ENCODE assay signal across 30 cellular contexts in genomic region chr3:13710251-13710650, GRCh38.
DNase-seq lines count a peak whose midpoint lies in the region; ATAC-seq and TF ChIP-seq lines count a peak whose summit lies in the region.
"Had no signal": no experiment of that assay in that cellular context is flagged by ENCODE, and none has a peak within 500 bp of the region (broad histone marks: within the 10 kb centered on the region; RNA-seq: fewer than 3 reads in every experiment).

No MANE protein-coding gene starts in this region.

- CTCF ChIA-PET in activated CD4-positive, alpha-beta T cell treated with anti-CD3 and anti-CD28 coated beads, Interleukin-2, amount 10 ng/mL, durations not matched to agents 7 days and 5 days (lab: Charles Lee), result no interaction called here

- H3K36me3 ChIP-seq in ovary (no peaks in the 10 kb centered on the region), vagina (no peaks in the 10 kb centered on the region)
- H3K36me3 ChIP-seq: ascending aorta, cardiac muscle cell had no signal

- H3K27me3 ChIP-seq in ovary (no peaks in the 10 kb centered on the region), vagina (no peaks in the 10 kb centered on the region)
- H3K27me3 ChIP-seq: ascending aorta, cardiac muscle cell had no signal

- H3K4me3 Mint-ChIP-seq in activated CD4-positive, alpha-beta T cell treated with anti-CD3 and anti-CD28 coated beads, Interleukin-2, amount 10 ng/mL, durations not matched to agents 7 days and 5 days, result no peak overlapping the region
- no peak overlapping the region for H3K4me3 Mint-ChIP-seq in natural killer cell treated with Interleukin-12 subunit alpha and Interleukin-12 subunit beta and Interleukin-15 and Interleukin-18, amount 100 ng/mL, for 72 hours
- H3K4me3 Mint-ChIP-seq in natural killer cell, result no peak overlapping the region
- H3K4me3 Mint-ChIP-seq: activated naive CD8-positive, alpha-beta T cell treated with anti-CD3 and anti-CD28 coated beads for 36 hours; activated T-helper 1 cell treated with anti-CD3 and anti-CD28 coated beads, Interleukin-12 subunit alpha, Interleukin-12 subunit beta, Interleukin-2, Interleukin-4 antibody, amounts not matched to agents 30 ng/mL and 10 ng/mL and 1 ng/mL, durations not matched to agents 14 hours and 24 hours and 36 hours; GM23338; HFFc6; stimulated activated naive B cell treated with anti-CD40 and anti-IgM and Interleukin-4, amounts not matched to agents 10 μg/mL and 1 μg/mL and 100 μg/mL, for 72 hours; T-helper 2 cell treated with Interferon-gamma antibody and Interleukin-4, amounts not matched to agents 5 μg/mL and 100 μg/mL, for 36 hours had no signal

- no peak for ATAC-seq in natural killer cell treated with Interleukin-12 subunit alpha and Interleukin-12 subunit beta and Interleukin-15 and Interleukin-18, amount 100 ng/mL, for 72 hours
- ATAC-seq in natural killer cell, result no peak
- ATAC-seq in GM18909 (IDR thresholded peaks at IDR 0.05; ENCODE audit: poor library complexity, unreplicated experiment), result no peak
- no peak for ATAC-seq in GM18873 (IDR thresholded peaks at IDR 0.05; ENCODE audit: low FRiP score, unreplicated experiment)
- ATAC-seq: esophagus mucosa; GM23338; Panc1; stimulated activated naive B cell treated with anti-CD40 and anti-IgM and Interleukin-4, amounts not matched to agents 10 μg/mL and 1 μg/mL and 100 μg/mL, for 72 hours had no signal

- H3K4me1 Mint-ChIP-seq in activated CD4-positive, alpha-beta T cell treated with anti-CD3 and anti-CD28 coated beads, Interleukin-2, amount 10 ng/mL, durations not matched to agents 7 days and 5 days, result no peaks in the 10 kb centered on the region
- H3K4me1 Mint-ChIP-seq in natural killer cell treated with Interleukin-12 subunit alpha and Interleukin-12 subunit beta and Interleukin-15 and Interleukin-18, amount 100 ng/mL, for 72 hours (ENCODE audit: low read depth in 2 of 2), result no peaks in the 10 kb centered on the region
- no peaks in the 10 kb centered on the region for H3K4me1 Mint-ChIP-seq in natural killer cell
- H3K4me1 Mint-ChIP-seq: activated naive CD8-positive, alpha-beta T cell treated with anti-CD3 and anti-CD28 coated beads for 36 hours; GM23338; naive B cell; stimulated activated naive B cell treated with anti-CD40 and anti-IgM and Interleukin-4, amounts not matched to agents 10 μg/mL and 1 μg/mL and 100 μg/mL, for 72 hours had no signal

- intact Hi-C loops in natural killer cell (cut with micrococcal nuclease), result no loop called here
- intact Hi-C loops in ovary (cut with DNase I), result no loop called here
- intact Hi-C loops in vagina (cut with DNase I), result no loop called here

- H3K36me3 Mint-ChIP-seq in activated CD4-positive, alpha-beta T cell treated with anti-CD3 and anti-CD28 coated beads, Interleukin-2, amount 10 ng/mL, durations not matched to agents 7 days and 5 days (ENCODE audit: low read depth), result no peaks in the 10 kb centered on the region
- H3K36me3 Mint-ChIP-seq in natural killer cell treated with Interleukin-12 subunit alpha and Interleukin-12 subunit beta and Interleukin-15 and Interleukin-18, amount 100 ng/mL, for 72 hours, result no peaks in the 10 kb centered on the region
- no peaks in the 10 kb centered on the region for H3K36me3 Mint-ChIP-seq in natural killer cell

- TF ChIP-seq CTCF in natural killer cell (IDR thresholded peaks at IDR 0.05) (no peak), ovary (IDR thresholded peaks at IDR 0.05) (no peak), vagina (IDR thresholded peaks at IDR 0.05) (no peak)

- H3K9me3 ChIP-seq in ovary (no peaks in the 10 kb centered on the region), vagina (no peaks in the 10 kb centered on the region)
- H3K9me3 ChIP-seq: ascending aorta had no signal

- H3K4me3 ChIP-seq in ovary (no peak overlapping the region), vagina (no peak overlapping the region)
- H3K4me3 ChIP-seq: ascending aorta, cardiac muscle cell, GM23338 had no signal

- H3K4me1 ChIP-seq in ovary (ENCODE audit: insufficient read depth) (no peaks in the 10 kb centered on the region), vagina (no peaks in the 10 kb centered on the region)
- H3K4me1 ChIP-seq: ascending aorta had no signal

- 46 to 69% (median 58%) methylated on average over 3 of the region's 3 CpGs for WGBS in ovary, 3 donors

- TF ChIP-seq POLR2A in ovary (IDR thresholded peaks at IDR 0.05), result no peak
- TF ChIP-seq POLR2A in vagina (IDR thresholded peaks at IDR 0.05), result no peak

- TF ChIP-seq EP300 in ovary (IDR thresholded peaks at IDR 0.05), result no peak

- peak; percentile 3 for DNase-seq in activated CD4-positive, alpha-beta T cell treated with anti-CD3 and anti-CD28 coated beads, Interleukin-2, amount 10 ng/mL, durations not matched to agents 7 days and 5 days
- DNase-seq in activated CD4-positive, alpha-beta T cell treated with anti-CD3 and anti-CD28 coated beads, Interleukin-2, amount 50 U/mL, for 1 hour, result no peak
- peak; percentile 58 for DNase-seq in natural killer cell treated with Interleukin-12 subunit alpha and Interleukin-12 subunit beta and Interleukin-15 and Interleukin-18, amount 100 ng/mL, for 72 hours (ENCODE audit: low spot score)
- DNase-seq in natural killer cell, result no peak
- peak in 3 of 5 donors; percentile 1 to 7 (median 2) for DNase-seq in ovary
- peak; percentile 34 to 37 for DNase-seq in vagina (ENCODE audit: extremely low spot score in 2 of 2)
- DNase-seq: activated CD4-positive, alpha-beta T cell treated with anti-CD3 and anti-CD28 coated beads for 4 hours; activated naive CD8-positive, alpha-beta T cell treated with anti-CD3 and anti-CD28 coated beads for 36 hours; cortex of kidney; DMS79; foreskin fibroblast; HFFc6; midbrain; naive B cell; NCI-H1694 treated with DMSO at 0.1 percent for 48 hours; NCI-H446 treated with DMSO at 0.1 percent for 48 hours; NCI-H774; nucleus accumbens; SHP77 treated with DMSO at 0.1 percent for 48 hours; stimulated activated naive B cell treated with anti-CD40 and anti-IgM and Interleukin-4, amounts not matched to agents 10 μg/mL and 1 μg/mL and 100 μg/mL, for 72 hours had no signal

- peaks cover 36% of the 10 kb centered on the region for H3K9me3 Mint-ChIP-seq in activated CD4-positive, alpha-beta T cell treated with anti-CD3 and anti-CD28 coated beads, Interleukin-2, amount 10 ng/mL, durations not matched to agents 7 days and 5 days
- peaks cover 14% of the 10 kb centered on the region for H3K9me3 Mint-ChIP-seq in natural killer cell treated with Interleukin-12 subunit alpha and Interleukin-12 subunit beta and Interleukin-15 and Interleukin-18, amount 100 ng/mL, for 72 hours
- peaks cover 0 to 2% of the 10 kb centered on the region in 2 donors for H3K9me3 Mint-ChIP-seq in natural killer cell

- no peaks in the 10 kb centered on the region for H3K27me3 Mint-ChIP-seq in activated CD4-positive, alpha-beta T cell treated with anti-CD3 and anti-CD28 coated beads, Interleukin-2, amount 10 ng/mL, durations not matched to agents 7 days and 5 days
- peaks cover 39 to 42% of the 10 kb centered on the region in 2 donors for H3K27me3 Mint-ChIP-seq in natural killer cell treated with Interleukin-12 subunit alpha and Interleukin-12 subunit beta and Interleukin-15 and Interleukin-18, amount 100 ng/mL, for 72 hours
- peaks cover 41 to 60% of the 10 kb centered on the region in 2 donors for H3K27me3 Mint-ChIP-seq in natural killer cell (ENCODE audit: low read depth in 2 of 2)

- POLR2A ChIA-PET in activated CD4-positive, alpha-beta T cell treated with anti-CD3 and anti-CD28 coated beads, Interleukin-2, amount 10 ng/mL, durations not matched to agents 7 days and 5 days (lab: Charles Lee), result no interaction called here

- no peak overlapping the region for H3K27ac Mint-ChIP-seq in activated CD4-positive, alpha-beta T cell treated with anti-CD3 and anti-CD28 coated beads, Interleukin-2, amount 10 ng/mL, durations not matched to agents 7 days and 5 days
- no peak overlapping the region for H3K27ac Mint-ChIP-seq in natural killer cell treated with Interleukin-12 subunit alpha and Interleukin-12 subunit beta and Interleukin-15 and Interleukin-18, amount 100 ng/mL, for 72 hours
- H3K27ac Mint-ChIP-seq in natural killer cell, result no peak overlapping the region
- H3K27ac Mint-ChIP-seq: activated naive CD8-positive, alpha-beta T cell treated with anti-CD3 and anti-CD28 coated beads for 36 hours; activated T-helper 1 cell treated with anti-CD3 and anti-CD28 coated beads, Interleukin-12 subunit alpha, Interleukin-12 subunit beta, Interleukin-2, Interleukin-4 antibody, amounts not matched to agents 30 ng/mL and 10 ng/mL and 1 ng/mL, durations not matched to agents 14 hours and 24 hours and 36 hours; GM23338; HFFc6; stimulated activated naive B cell treated with anti-CD40 and anti-IgM and Interleukin-4, amounts not matched to agents 10 μg/mL and 1 μg/mL and 100 μg/mL, for 72 hours; T-helper 2 cell treated with Interferon-gamma antibody and Interleukin-4, amounts not matched to agents 5 μg/mL and 100 μg/mL, for 36 hours had no signal

- H3K27ac ChIP-seq in ovary (no peak overlapping the region), vagina (no peak overlapping the region)
- H3K27ac ChIP-seq: ascending aorta, C4-2B, cardiac muscle cell had no signal

Comparison
In these comparisons a context has a peak if more than half of its experiments do, and no peak if none do; other contexts are left out.
1. DNase-seq: peak in activated CD4-positive, alpha-beta T cell treated with anti-CD3 and anti-CD28 coated beads, Interleukin-2, amount 10 ng/mL, durations not matched to agents 7 days and 5 days (single experiment), natural killer cell treated with Interleukin-12 subunit alpha and Interleukin-12 subunit beta and Interleukin-15 and Interleukin-18, amount 100 ng/mL, for 72 hours (single experiment), ovary (3 of 5) and vagina (2 of 2); none in activated CD4-positive, alpha-beta T cell treated with anti-CD3 and anti-CD28 coated beads, Interleukin-2, amount 50 U/mL, for 1 hour (single experiment) and natural killer cell (single experiment).